14 cellular contexts compared by ENCODE assay signal in genomic region chr2:164606557-164606956, GRCh38. TPM values are rescaled to one million over a fixed set of nuclear protein-coding genes. Genes with fewer than 3 reads are reported as not detected.
DNase-seq lines count a peak whose midpoint lies in the region; ATAC-seq and TF ChIP-seq lines count a peak whose summit lies in the region.
"Had no signal": no experiment of that assay in that cellular context is flagged by ENCODE, and none has a peak within 500 bp of the region (broad histone marks: within the 10 kb centered on the region; RNA-seq: fewer than 3 reads in every experiment).

No MANE protein-coding gene starts in this region.

- H3K36me3 ChIP-seq in mucosa of descending colon (ENCODE audit: low read depth) (no peaks in the 10 kb centered on the region), BE2C (no peaks in the 10 kb centered on the region)

- H3K36me3 Mint-ChIP-seq in HFFc6 (ENCODE audit: low read depth) (no peaks in the 10 kb centered on the region), immature natural killer cell (no peaks in the 10 kb centered on the region)

- TF ChIP-seq CTCF in mucosa of descending colon (IDR thresholded peaks at IDR 0.05) (no peak), BE2C (IDR thresholded peaks at IDR 0.05; ENCODE audit: low read depth, low read length) (no peak), HFFc6 (IDR thresholded peaks at IDR 0.05) (no peak)

- no peak overlapping the region for H3K4me3 Mint-ChIP-seq in HFFc6
- H3K4me3 Mint-ChIP-seq in immature natural killer cell: no peak overlapping the region
- H3K4me3 Mint-ChIP-seq: effector memory CD8-positive, alpha-beta T cell had no signal

- peak; percentile 95 for ATAC-seq in SK-N-SH treated with all-trans-retinoic acid at 6 μM for 48 hours
- ATAC-seq in mucosa of descending colon: no peak
- ATAC-seq: effector memory CD8-positive, alpha-beta T cell; HCT116 had no signal

- H3K4me3 ChIP-seq in mucosa of descending colon (no peak overlapping the region), BE2C (ENCODE audit: low read depth, low read length) (no peak overlapping the region)

- H3K9me3 Mint-ChIP-seq in HFFc6 (no peaks in the 10 kb centered on the region), immature natural killer cell (peaks cover 0 to 7% (median 2%) of the 10 kb centered on the region in 6 donors)

- peaks cover 10% of the 10 kb centered on the region; the same call in 1 of the 2 replicates for H3K27me3 Mint-ChIP-seq in HFFc6 (ENCODE audit: insufficient read depth)
- peaks cover 0 to 2% (median 0%) of the 10 kb centered on the region in 3 donors for H3K27me3 Mint-ChIP-seq in immature natural killer cell (ENCODE audit: low read depth in 3 of 3)
- H3K27me3 Mint-ChIP-seq: effector memory CD8-positive, alpha-beta T cell had no signal

- H3K4me1 Mint-ChIP-seq in HFFc6 (ENCODE audit: low read depth): peaks cover 5% of the 10 kb centered on the region
- no peaks in the 10 kb centered on the region for H3K4me1 Mint-ChIP-seq in immature natural killer cell

- intact Hi-C loops in mucosa of descending colon (cut with DNase I, micrococcal nuclease): no loop called here

- H3K27ac Mint-ChIP-seq in HFFc6 (no peak overlapping the region), immature natural killer cell (no peak overlapping the region)
- H3K27ac Mint-ChIP-seq: effector memory CD8-positive, alpha-beta T cell had no signal

- H3K4me1 ChIP-seq in mucosa of descending colon (ENCODE audit: low read depth) (no peaks in the 10 kb centered on the region), BE2C (no peaks in the 10 kb centered on the region)

- no peaks in the 10 kb centered on the region for H3K9me3 ChIP-seq in mucosa of descending colon
- no peaks in the 10 kb centered on the region for H3K9me3 ChIP-seq in BE2C

- peak; percentile 72 for DNase-seq in DMS 273 (lab: John Stamatoyannopoulos, UW; ENCODE audit: unreplicated experiment)
- DNase-seq in foreskin melanocyte: peak; percentile 75
- DNase-seq in renal cortical epithelial cell (ENCODE audit: low read depth): peak; percentile 62
- DNase-seq in mucosa of descending colon: no peak
- DNase-seq in BE2C: no peak
- no peak for DNase-seq in HFFc6
- no peak for DNase-seq in immature natural killer cell
- DNase-seq: activated CD4-positive, alpha-beta T cell treated with anti-CD3 and anti-CD28 coated beads for 48 hours; activated T-cell treated with anti-CD3 and anti-CD28 coated beads, Interleukin-2, amount 50 U/mL, for 48 hours; amniotic stem cell; effector memory CD8-positive, alpha-beta T cell; head of caudate nucleus had no signal

- no peaks in the 10 kb centered on the region for H3K27me3 ChIP-seq in BE2C

TF ChIP-seq in SK-N-SH treated with all-trans-retinoic acid at 6 μM for 48 hours, 23 proteins besides CTCF, POLR2A, EP300 and RAD21:
- TF ChIP-seq TOX (CRISPR knock-in tag; IDR thresholded peaks at IDR 0.05; ENCODE audit: borderline replicate concordance) (no peak), ESRRG (CRISPR knock-in tag; IDR thresholded peaks at IDR 0.05) (no peak), ZNF8 (CRISPR knock-in tag; IDR thresholded peaks at IDR 0.05) (no peak), ZNF565 (CRISPR knock-in tag; conservative IDR thresholded peaks at IDR 0.05; ENCODE audit: low read depth) (no peak), PATZ1 (CRISPR knock-in tag; IDR thresholded peaks at IDR 0.05; ENCODE audit: borderline replicate concordance) (no peak), ZFP3 (CRISPR knock-in tag; IDR thresholded peaks at IDR 0.05) (no peak), RARB (CRISPR knock-in tag; IDR thresholded peaks at IDR 0.05) (no peak), OSR1 (CRISPR knock-in tag; IDR thresholded peaks at IDR 0.05) (no peak), CREB5 (CRISPR knock-in tag; IDR thresholded peaks at IDR 0.05; ENCODE audit: low read depth) (no peak), TSHZ2 (CRISPR knock-in tag; IDR thresholded peaks at IDR 0.05) (no peak), ZC3H10 (CRISPR knock-in tag; IDR thresholded peaks at IDR 0.05) (no peak), PPARA (CRISPR knock-in tag; IDR thresholded peaks at IDR 0.05; ENCODE audit: borderline replicate concordance) (no peak), SNAI2 (CRISPR knock-in tag; IDR thresholded peaks at IDR 0.05) (no peak), ISL1 (CRISPR knock-in tag; IDR thresholded peaks at IDR 0.05) (no peak), ARNTL (CRISPR knock-in tag; IDR thresholded peaks at IDR 0.05; ENCODE audit: borderline replicate concordance, low read depth) (no peak), TCF4 (CRISPR knock-in tag; IDR thresholded peaks at IDR 0.05; ENCODE audit: borderline replicate concordance) (no peak), POU6F1 (CRISPR knock-in tag; IDR thresholded peaks at IDR 0.05; ENCODE audit: borderline replicate concordance, low read depth) (no peak)

RNA-seq across cellular contexts. Expression of gene GRB14, which starts 14.7 kb away (rescaled TPM):
- total RNA-seq in renal cortical epithelial cell: 10.4 and 22.1 TPM in 2 replicates
- total RNA-seq in mucosa of descending colon: 1 to 10 TPM in 2 of 3 donors, under 1 TPM in 1; 0.77 to 3.4 (median 1.5) TPM
- not detected for polyA plus RNA-seq in BE2C (2012; ENCODE audit: insufficient read depth, insufficient read length, low read depth)
- under 1 TPM in 1 of 6 experiments, not detected in 5; 0.19 TPM for total RNA-seq in HFFc6 (2021; fragmentation: NEBNext Ultra II Directional; extraction: Animal tissue kit (Norgen Biotek cat#: 25700))
- polyA plus RNA-seq in immature natural killer cell: 1 to 10 TPM in 1 of 3 donors, under 1 TPM in 1, not detected in 1; 0.91 to 1.2 TPM

Comparison
In these comparisons a context has a peak if more than half of its experiments do, and no peak if none do; other contexts are left out.
1. DNase-seq: peak in DMS 273 (single experiment), foreskin melanocyte (single experiment) and renal cortical epithelial cell (single experiment); none in mucosa of descending colon (0 of 3), BE2C (single experiment), HFFc6 (single experiment) and immature natural killer cell (0 of 3).